15 cellular contexts compared by ENCODE assay signal in the genomic region with DNA sequence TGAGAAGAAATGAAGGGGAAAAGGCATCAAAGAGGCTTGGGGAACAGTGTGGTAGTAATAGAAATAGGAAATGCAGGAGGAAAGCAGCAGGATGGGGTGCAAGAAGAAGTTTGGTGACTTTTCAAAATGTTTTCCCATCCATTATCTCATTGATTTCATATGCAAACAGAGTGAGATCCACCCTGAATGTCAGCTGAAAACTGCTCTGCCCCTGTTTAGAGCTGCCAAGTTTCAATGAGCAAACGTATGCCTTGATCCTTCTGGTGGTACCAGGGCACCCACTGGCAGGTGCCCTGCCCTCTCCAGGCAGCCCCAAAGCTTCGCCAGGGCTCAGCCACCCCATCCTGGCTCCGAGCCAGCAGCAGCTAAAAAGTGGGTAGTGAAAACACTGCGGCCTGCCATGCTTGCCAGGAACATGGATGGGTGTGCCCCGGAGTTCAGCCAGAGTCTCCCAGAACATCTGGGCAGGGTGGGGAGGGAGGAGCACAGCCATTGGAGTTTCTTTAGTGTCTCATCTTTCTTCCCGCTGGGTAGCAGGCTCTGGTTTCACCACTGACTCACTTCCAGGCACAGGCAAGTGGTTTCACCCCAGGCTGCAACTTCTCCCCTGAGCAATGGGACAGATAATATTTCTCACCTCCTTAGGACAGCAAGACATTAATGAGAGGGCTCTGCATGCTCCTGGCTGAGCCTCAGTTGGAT. TPM values are rescaled to one million over a fixed set of nuclear protein-coding genes. Genes with fewer than 3 reads are reported as not detected.
DNase-seq lines count a peak whose midpoint lies in the region; ATAC-seq, FAIRE-seq and TF ChIP-seq lines count a peak whose summit lies in the region.
"Had no signal": no experiment of that assay in that cellular context is flagged by ENCODE, and none has a peak within 500 bp of the region (broad histone marks: within the 10 kb centered on the region; RNA-seq: fewer than 3 reads in every experiment).

No MANE protein-coding gene starts in this region.

- H3K14ac ChIP-seq in mesenchymal stem cell (ENCODE audit: low read length in 2 of 2): no peak overlapping the region

- H3K9me2 ChIP-seq in GM23338 (ENCODE audit: insufficient read depth): no peaks in the 10 kb centered on the region

- H3K4ac ChIP-seq in mesenchymal stem cell (ENCODE audit: low read depth in 1 of 2, low read length in 2 of 2): no peak overlapping the region

- no peak overlapping the region for H2AK5ac ChIP-seq in mesenchymal stem cell (ENCODE audit: low read length, severe bottlenecking)

- FAIRE-seq in RCC 7860 (lab: Jason Lieb, UNC): no peak

- 6 to 17% methylated on average over 2 to 5 of the region's 6 CpGs for WGBS in esophagus squamous epithelium, 2 donors
- WGBS in mesenchymal stem cell: 61% methylated on average over 6 of the region's 6 CpGs

- no peak overlapping the region for H2BK12ac ChIP-seq in mesenchymal stem cell (ENCODE audit: low read length in 2 of 2)

- H3K18ac ChIP-seq in mesenchymal stem cell (ENCODE audit: low read depth in 1 of 2, low read length in 2 of 2): no peak overlapping the region

- H3K4me1 ChIP-seq in GM23338 (ENCODE audit: insufficient read depth) (peaks cover 7% of the 10 kb centered on the region; the same call in 1 of the 2 replicates), esophagus squamous epithelium (peaks cover 0 to 16% (median 11%) of the 10 kb centered on the region in 3 donors), mesenchymal stem cell (ENCODE audit: control insufficient read depth, insufficient read depth, low read depth, low read length) (no peaks in the 10 kb centered on the region)

- H3K36me3 ChIP-seq in GM23338 (ENCODE audit: insufficient read depth) (no peaks in the 10 kb centered on the region), esophagus squamous epithelium (no peaks in the 10 kb centered on the region), mesenchymal stem cell (ENCODE audit: control insufficient read depth in 1 of 2, insufficient read depth in 2 of 2, low read depth in 1 of 2, low read length in 2 of 2) (no peaks in the 10 kb centered on the region)

- peaks cover 9% of the 10 kb centered on the region for H3K4me1 Mint-ChIP-seq in GM23338
- peaks cover 6% of the 10 kb centered on the region for H3K4me1 Mint-ChIP-seq in stimulated activated effector memory CD8-positive, alpha-beta T cell treated with anti-CD3 and anti-CD28 coated beads, Interleukin-12 subunit alpha, Interleukin-12 subunit beta, amount 100 ng/mL, for 72 hours
- H3K4me1 Mint-ChIP-seq: immature natural killer cell had no signal

- H3K4me2 ChIP-seq in GM23338 (no peak overlapping the region), mesenchymal stem cell (ENCODE audit: low read length, poor library complexity, severe bottlenecking) (no peak overlapping the region)

- H3K27ac ChIP-seq in GM23338 (ENCODE audit: low read depth) (no peak overlapping the region), esophagus squamous epithelium (peak overlapping the region in 2 of 4 donors; percentile 30 to 55), mesenchymal stem cell (ENCODE audit: low read length, poor library complexity, severe bottlenecking) (no peak overlapping the region)

- no peak overlapping the region for H4K8ac ChIP-seq in mesenchymal stem cell (ENCODE audit: low read length)

- no peak overlapping the region for H3K27ac Mint-ChIP-seq in GM23338
- H3K27ac Mint-ChIP-seq in stimulated activated effector memory CD8-positive, alpha-beta T cell treated with anti-CD3 and anti-CD28 coated beads, Interleukin-12 subunit alpha, Interleukin-12 subunit beta, amount 100 ng/mL, for 72 hours: no peak overlapping the region
- H3K27ac Mint-ChIP-seq: activated T-cell treated with anti-CD3 and anti-CD28 coated beads, Interleukin-2, amount 50 U/mL, for 24 hours; brain; immature natural killer cell; naive thymus-derived CD4-positive, alpha-beta T cell had no signal

- ATAC-seq in GM23338: peak; percentile 14; the same call in 1 of the 3 replicates
- ATAC-seq in stimulated activated effector memory CD8-positive, alpha-beta T cell treated with anti-CD3 and anti-CD28 coated beads, Interleukin-12 subunit alpha, Interleukin-12 subunit beta, amount 100 ng/mL, for 72 hours: peak; percentile 9
- ATAC-seq: naive thymus-derived CD4-positive, alpha-beta T cell had no signal

- no peaks in the 10 kb centered on the region for H3K9me3 Mint-ChIP-seq in GM23338
- no peaks in the 10 kb centered on the region for H3K9me3 Mint-ChIP-seq in stimulated activated effector memory CD8-positive, alpha-beta T cell treated with anti-CD3 and anti-CD28 coated beads, Interleukin-12 subunit alpha, Interleukin-12 subunit beta, amount 100 ng/mL, for 72 hours
- H3K9me3 Mint-ChIP-seq: activated T-cell treated with anti-CD3 and anti-CD28 coated beads, Interleukin-2, amount 50 U/mL, for 24 hours had no signal

- intact Hi-C loops in esophagus squamous epithelium (cut with DNase I): loop anchor here (5.0 kb wide), 2 partner anchors 107 to 217 kb away; no protein-coding TSS in a partner anchor

- H2BK5ac ChIP-seq in mesenchymal stem cell (ENCODE audit: low read depth, low read length, poor library complexity, severe bottlenecking): no peak overlapping the region

- no peak overlapping the region for H2BK15ac ChIP-seq in mesenchymal stem cell (ENCODE audit: low read depth, poor library complexity, severe bottlenecking)

- H4K20me1 ChIP-seq in GM23338 (replicated peaks; ENCODE audit: insufficient read depth): no peaks in the 10 kb centered on the region

- H3K9me3 ChIP-seq in esophagus squamous epithelium (no peaks in the 10 kb centered on the region), mesenchymal stem cell (ENCODE audit: control insufficient read depth, low read length) (no peaks in the 10 kb centered on the region)

- H3K27me3 ChIP-seq in GM23338 (ENCODE audit: insufficient read depth): peaks cover 19% of the 10 kb centered on the region
- H3K27me3 ChIP-seq in esophagus squamous epithelium: peaks cover 0 to 64% (median 0%) of the 10 kb centered on the region in 4 donors
- H3K27me3 ChIP-seq in mesenchymal stem cell (ENCODE audit: control insufficient read depth in 1 of 2, insufficient read depth in 1 of 2, low read length in 2 of 2): peaks cover 24 to 52% of the 10 kb centered on the region in 2 experiments

- no peak overlapping the region for H2BK120ac ChIP-seq in mesenchymal stem cell (ENCODE audit: low read depth, low read length)

- no peaks in the 10 kb centered on the region for H3F3A ChIP-seq in GM23338 (replicated peaks; ENCODE audit: low read depth)

- H3K23ac ChIP-seq in mesenchymal stem cell (ENCODE audit: low read length in 2 of 2): no peak overlapping the region

- H2AFZ ChIP-seq in GM23338: no peak overlapping the region
- H2AFZ ChIP-seq in mesenchymal stem cell (ENCODE audit: low read depth, low read length): no peak overlapping the region

- H3K4me3 Mint-ChIP-seq in GM23338: no peak overlapping the region
- no peak overlapping the region for H3K4me3 Mint-ChIP-seq in stimulated activated effector memory CD8-positive, alpha-beta T cell treated with anti-CD3 and anti-CD28 coated beads, Interleukin-12 subunit alpha, Interleukin-12 subunit beta, amount 100 ng/mL, for 72 hours
- H3K4me3 Mint-ChIP-seq: activated T-cell treated with anti-CD3 and anti-CD28 coated beads, Interleukin-2, amount 50 U/mL, for 24 hours; brain; immature natural killer cell; naive thymus-derived CD4-positive, alpha-beta T cell had no signal

- DNase-seq in GM23338 (ENCODE audit: low spot score) (no peak), NCI-H2171 treated with DMSO at 0.1 percent for 48 hours (lab: John Stamatoyannopoulos, UW) (peak; percentile 94), fibroblast of gingiva (ENCODE audit: low read depth) (peak; percentile 65), RCC 7860 (ENCODE audit: low spot score) (no peak), esophagus squamous epithelium (lab: John Stamatoyannopoulos, UW) (no peak), NCI-H1417 treated with DMSO at 0.1 percent for 48 hours (lab: John Stamatoyannopoulos, UW) (no peak), mesenchymal stem cell (no peak)
- no peak for DNase-seq in stimulated activated effector memory CD8-positive, alpha-beta T cell treated with anti-CD3 and anti-CD28 coated beads, Interleukin-12 subunit alpha, Interleukin-12 subunit beta, amount 100 ng/mL, for 72 hours (ENCODE audit: low spot score in 2 of 2)
- DNase-seq: activated T-cell treated with anti-CD3 and anti-CD28 coated beads, Interleukin-2, amount 50 U/mL, for 24 hours; DMS53; immature natural killer cell; naive thymus-derived CD4-positive, alpha-beta T cell; SHP77 treated with DMSO at 0.1 percent for 48 hours; stimulated activated CD4-positive, alpha-beta T cell treated with anti-CD3 and anti-CD28 coated beads, Interleukin-12 subunit alpha, Interleukin-12 subunit beta, amount 100 ng/mL, for 4 hours had no signal

- H3K9ac ChIP-seq in mesenchymal stem cell (ENCODE audit: low read length): no peak overlapping the region

- H3K27me3 Mint-ChIP-seq in GM23338 (ENCODE audit: insufficient read depth, low read depth, poor library complexity): peaks cover 13% of the 10 kb centered on the region

- TF ChIP-seq POLR2A in esophagus squamous epithelium (IDR thresholded peaks at IDR 0.05): no peak

- H3K79me2 ChIP-seq in GM23338 (replicated peaks; ENCODE audit: insufficient read depth): no peaks in the 10 kb centered on the region

- no peak overlapping the region for H3K4me3 ChIP-seq in GM23338
- no peak overlapping the region for H3K4me3 ChIP-seq in esophagus squamous epithelium
- H3K4me3 ChIP-seq in mesenchymal stem cell (ENCODE audit: insufficient read depth in 1 of 2, low read depth in 1 of 2, low read length in 2 of 2): peak overlapping the region in 1 of 2 experiments; percentile 19

- no peak overlapping the region for H4K91ac ChIP-seq in mesenchymal stem cell (ENCODE audit: low read length)

- H3K36me3 Mint-ChIP-seq in GM23338 (ENCODE audit: low read depth): no peaks in the 10 kb centered on the region
- no peaks in the 10 kb centered on the region for H3K36me3 Mint-ChIP-seq in stimulated activated effector memory CD8-positive, alpha-beta T cell treated with anti-CD3 and anti-CD28 coated beads, Interleukin-12 subunit alpha, Interleukin-12 subunit beta, amount 100 ng/mL, for 72 hours
- H3K36me3 Mint-ChIP-seq: brain; immature natural killer cell; naive thymus-derived CD4-positive, alpha-beta T cell had no signal

- H3K79me1 ChIP-seq in mesenchymal stem cell (replicated peaks; ENCODE audit: low read length, poor library complexity, severe bottlenecking): no peaks in the 10 kb centered on the region

- TF ChIP-seq CTCF in GM23338 (conservative IDR thresholded peaks at IDR 0.05; ENCODE audit: low read depth in 2 of 2) (no peak), esophagus squamous epithelium (IDR thresholded peaks at IDR 0.05) (no peak)

TF ChIP-seq in GM23338, 12 proteins besides CTCF, POLR2A, EP300 and RAD21 (continues in another document):
- no peak for TF ChIP-seq JUNB (IDR thresholded peaks at IDR 0.05; ENCODE audit: unreplicated experiment)

RNA-seq across cellular contexts. Expression of a gene that starts 8.1 kb away (rescaled TPM):
- total RNA-seq in GM23338 (2014; rRNA removed; shearing (Covaris generic)): not detected in 2 replicates
- polyA plus RNA-seq in GM23338 (2016; fragmentation: Nextera tagmentation; extraction: Ambion mirVana): not detected in 2 replicates
- under 1 TPM in 3 of 4 donors, not detected in 1; 0.18 to 0.67 (median 0.38) TPM for total RNA-seq in esophagus squamous epithelium
- not detected for polyA plus RNA-seq in mesenchymal stem cell (2013, experiment 1 of 2)
- not detected for polyA plus RNA-seq in mesenchymal stem cell (2013, experiment 2 of 2)
- total RNA-seq: naive thymus-derived CD4-positive, alpha-beta T cell had no signal
- polyA plus RNA-seq: immature natural killer cell; naive thymus-derived CD4-positive, alpha-beta T cell had no signal

Comparison
In these comparisons a context has a peak if more than half of its experiments do, and no peak if none do; other contexts are left out.
1. DNase-seq: peak in NCI-H2171 treated with DMSO at 0.1 percent for 48 hours (single experiment) and fibroblast of gingiva (single experiment); none in GM23338 (single experiment), stimulated activated effector memory CD8-positive, alpha-beta T cell treated with anti-CD3 and anti-CD28 coated beads, Interleukin-12 subunit alpha, Interleukin-12 subunit beta, amount 100 ng/mL, for 72 hours (0 of 2), RCC 7860 (single experiment), esophagus squamous epithelium (single experiment), NCI-H1417 treated with DMSO at 0.1 percent for 48 hours (single experiment) and mesenchymal stem cell (single experiment).